Comparison of ENCODE assay signal across 8 cellular contexts in genomic region chr17:81509687-81510523, GRCh38. TPM values are rescaled to one million over a fixed set of nuclear protein-coding genes. Genes with fewer than 3 reads are reported as not detected.
DNase-seq lines count a peak whose midpoint lies in the region; FAIRE-seq and TF ChIP-seq lines count a peak whose summit lies in the region.

No MANE protein-coding gene starts in this region.

- H3K9me3 Mint-ChIP-seq in activated CD4-positive, alpha-beta T cell treated with anti-CD3 and anti-CD28 coated beads, Interleukin-2, amount 10 ng/mL, durations not matched to agents 24 days and 14 days = no peaks in the 10 kb centered on the region
- no peaks in the 10 kb centered on the region for H3K9me3 Mint-ChIP-seq in activated CD4-positive, alpha-beta memory T cell treated with anti-CD3 and anti-CD28 coated beads, Interleukin-2, amount 10 ng/mL, durations not matched to agents 7 days and 5 days

- DNase-seq in activated CD4-positive, alpha-beta T cell treated with anti-CD3 and anti-CD28 coated beads, Interleukin-2, amount 10 ng/mL, durations not matched to agents 24 days and 14 days = peak; percentile 78
- DNase-seq in activated CD4-positive, alpha-beta T cell treated with anti-CD3 and anti-CD28 coated beads, Interleukin-2, amount 50 U/mL, for 1 hour = no peak
- DNase-seq in activated CD4-positive, alpha-beta memory T cell treated with anti-CD3 and anti-CD28 coated beads, Interleukin-2, amount 10 ng/mL, durations not matched to agents 7 days and 5 days = no peak
- peak; percentile 39 for DNase-seq in fibroblast of pulmonary artery (ENCODE audit: low read depth)
- DNase-seq in retinal pigment epithelial cell (ENCODE audit: low read depth) = no peak
- no peak for DNase-seq in NCI-H82 (lab: John Stamatoyannopoulos, UW)
- no peak for DNase-seq in UCSD-AML1 (lab: John Stamatoyannopoulos, UW; ENCODE audit: unreplicated experiment)
- DNase-seq in D721Med (ENCODE audit: insufficient read length, low spot score) = no peak

- H3K27me3 Mint-ChIP-seq in activated CD4-positive, alpha-beta T cell treated with anti-CD3 and anti-CD28 coated beads, Interleukin-2, amount 10 ng/mL, durations not matched to agents 24 days and 14 days = peaks cover 4% of the 10 kb centered on the region
- no peaks in the 10 kb centered on the region for H3K27me3 Mint-ChIP-seq in activated CD4-positive, alpha-beta memory T cell treated with anti-CD3 and anti-CD28 coated beads, Interleukin-2, amount 10 ng/mL, durations not matched to agents 7 days and 5 days

- FAIRE-seq in D721Med (lab: Jason Lieb, UNC) = no peak

- intact Hi-C loops in activated CD4-positive, alpha-beta T cell treated with anti-CD3 and anti-CD28 coated beads, Interleukin-2, amount 10 ng/mL, durations not matched to agents 24 days and 14 days (cut with micrococcal nuclease) = loop anchor here (5.0 kb wide), 1 partner anchor 362 kb away; the partner anchor contains the start of gene ARHGDIA

- H3K4me3 Mint-ChIP-seq in activated CD4-positive, alpha-beta T cell treated with anti-CD3 and anti-CD28 coated beads, Interleukin-2, amount 10 ng/mL, durations not matched to agents 24 days and 14 days = peak overlapping the region; percentile 99
- H3K4me3 Mint-ChIP-seq in activated CD4-positive, alpha-beta memory T cell treated with anti-CD3 and anti-CD28 coated beads, Interleukin-2, amount 10 ng/mL, durations not matched to agents 7 days and 5 days = peak overlapping the region; percentile 93

- peaks cover 23% of the 10 kb centered on the region for H3K4me1 Mint-ChIP-seq in activated CD4-positive, alpha-beta T cell treated with anti-CD3 and anti-CD28 coated beads, Interleukin-2, amount 10 ng/mL, durations not matched to agents 24 days and 14 days
- H3K4me1 Mint-ChIP-seq in activated CD4-positive, alpha-beta memory T cell treated with anti-CD3 and anti-CD28 coated beads, Interleukin-2, amount 10 ng/mL, durations not matched to agents 7 days and 5 days = peaks cover 22% of the 10 kb centered on the region

- peak overlapping the region; percentile 78 for H3K27ac Mint-ChIP-seq in activated CD4-positive, alpha-beta T cell treated with anti-CD3 and anti-CD28 coated beads, Interleukin-2, amount 10 ng/mL, durations not matched to agents 24 days and 14 days
- peak overlapping the region; percentile 86 for H3K27ac Mint-ChIP-seq in activated CD4-positive, alpha-beta memory T cell treated with anti-CD3 and anti-CD28 coated beads, Interleukin-2, amount 10 ng/mL, durations not matched to agents 7 days and 5 days

- TF ChIP-seq CTCF in fibroblast of pulmonary artery (IDR thresholded peaks at IDR 0.05; ENCODE audit: low read length, missing control alignments) = no peak
- TF ChIP-seq CTCF in retinal pigment epithelial cell (conservative IDR thresholded peaks at IDR 0.05; ENCODE audit: low read depth, low read length) = no peak
- TF ChIP-seq CTCF in D721Med (IDR thresholded peaks at IDR 0.05; ENCODE audit: insufficient read depth, missing control alignments) = no peak

- CTCF ChIA-PET in activated CD4-positive, alpha-beta memory T cell treated with anti-CD3 and anti-CD28 coated beads, Interleukin-2, amount 10 ng/mL, durations not matched to agents 7 days and 5 days (lab: Charles Lee) = no interaction called here

- peak overlapping the region; percentile 95 for H3K4me3 ChIP-seq in fibroblast of pulmonary artery (replicated peaks; ENCODE audit: low read depth, low read length)
- H3K4me3 ChIP-seq in retinal pigment epithelial cell (ENCODE audit: low read length) = peak overlapping the region; percentile 97

- H3K36me3 Mint-ChIP-seq in activated CD4-positive, alpha-beta T cell treated with anti-CD3 and anti-CD28 coated beads, Interleukin-2, amount 10 ng/mL, durations not matched to agents 24 days and 14 days (ENCODE audit: low read depth) = peaks cover 45% of the 10 kb centered on the region
- peaks cover 44% of the 10 kb centered on the region for H3K36me3 Mint-ChIP-seq in activated CD4-positive, alpha-beta memory T cell treated with anti-CD3 and anti-CD28 coated beads, Interleukin-2, amount 10 ng/mL, durations not matched to agents 7 days and 5 days (ENCODE audit: low read depth)

- POLR2A ChIA-PET in activated CD4-positive, alpha-beta memory T cell treated with anti-CD3 and anti-CD28 coated beads, Interleukin-2, amount 10 ng/mL, durations not matched to agents 7 days and 5 days (lab: Charles Lee) = interaction anchor here (0.9 to 4.2 kb wide), 7 partner anchors 9 to 275 kb away, joined by 3 to 24 read pairs (median 6); partner anchors contain the start of gene FAAP100

RNA-seq across cellular contexts. Expression of gene ACTG1, which starts 2.7 kb away (rescaled TPM):
- total RNA-seq in activated CD4-positive, alpha-beta T cell treated with anti-CD3 and anti-CD28 coated beads, Interleukin-2, amount 10 ng/mL, durations not matched to agents 24 days and 14 days = 3,353 and 3,420 TPM in 2 replicates
- 1,000 to 10,000 TPM; 3,658 to 3,769 TPM for total RNA-seq in activated CD4-positive, alpha-beta memory T cell treated with anti-CD3 and anti-CD28 coated beads, Interleukin-2, amount 10 ng/mL, durations not matched to agents 7 days and 5 days

RNA-seq across cellular contexts. Expression of gene FSCN2, which starts 18.3 kb away (rescaled TPM):
- 0.26 and 0.51 TPM in 2 replicates for total RNA-seq in activated CD4-positive, alpha-beta T cell treated with anti-CD3 and anti-CD28 coated beads, Interleukin-2, amount 10 ng/mL, durations not matched to agents 24 days and 14 days
- total RNA-seq in activated CD4-positive, alpha-beta memory T cell treated with anti-CD3 and anti-CD28 coated beads, Interleukin-2, amount 10 ng/mL, durations not matched to agents 7 days and 5 days = under 1 TPM; 0.43 to 0.50 TPM

RNA-seq across cellular contexts. Expression of gene FAAP100, which starts 42.2 kb away (rescaled TPM):
- 72.2 and 76.5 TPM in 2 replicates for total RNA-seq in activated CD4-positive, alpha-beta T cell treated with anti-CD3 and anti-CD28 coated beads, Interleukin-2, amount 10 ng/mL, durations not matched to agents 24 days and 14 days
- total RNA-seq in activated CD4-positive, alpha-beta memory T cell treated with anti-CD3 and anti-CD28 coated beads, Interleukin-2, amount 10 ng/mL, durations not matched to agents 7 days and 5 days = 10 to 100 TPM; 29.0 TPM

Comparison
In these comparisons a context has a peak if more than half of its experiments do, and no peak if none do; other contexts are left out.
1. DNase-seq: peak in activated CD4-positive, alpha-beta T cell treated with anti-CD3 and anti-CD28 coated beads, Interleukin-2, amount 10 ng/mL, durations not matched to agents 24 days and 14 days (single experiment) and fibroblast of pulmonary artery (single experiment); none in activated CD4-positive, alpha-beta T cell treated with anti-CD3 and anti-CD28 coated beads, Interleukin-2, amount 50 U/mL, for 1 hour (single experiment), activated CD4-positive, alpha-beta memory T cell treated with anti-CD3 and anti-CD28 coated beads, Interleukin-2, amount 10 ng/mL, durations not matched to agents 7 days and 5 days (single experiment), retinal pigment epithelial cell (single experiment), NCI-H82 (single experiment), UCSD-AML1 (single experiment) and D721Med (single experiment).